In genomic region chr5:78537406-78537805, GRCh38 we compare ENCODE assay signal across 16 cellular contexts.
"Had no signal": no experiment of that assay in that cellular context is flagged by ENCODE, and none has a peak within 500 bp of the region (broad histone marks: within the 10 kb centered on the region; RNA-seq: fewer than 3 reads in every experiment).

No MANE protein-coding gene starts in this region.

- H3K36me3 ChIP-seq: adrenal gland had no signal

- H3K4me3 Mint-ChIP-seq: activated CD4-positive, alpha-beta memory T cell treated with anti-CD3 and anti-CD28 coated beads, Interleukin-2, amount 10 ng/mL, durations not matched to agents 7 days and 5 days; activated naive CD8-positive, alpha-beta T cell treated with anti-CD3 and anti-CD28 coated beads, Interleukin-2, amount 10 ng/mL, durations not matched to agents 7 days and 5 days; activated T-cell treated with anti-CD3 and anti-CD28 coated beads, Interleukin-2, amount 50 U/mL, for 72 hours had no signal

- H3K36me3 Mint-ChIP-seq: activated naive CD8-positive, alpha-beta T cell treated with anti-CD3 and anti-CD28 coated beads, Interleukin-2, amount 10 ng/mL, durations not matched to agents 7 days and 5 days had no signal

- H3K9me3 ChIP-seq: adrenal gland had no signal

- H3K27ac Mint-ChIP-seq: activated CD4-positive, alpha-beta memory T cell treated with anti-CD3 and anti-CD28 coated beads, Interleukin-2, amount 10 ng/mL, durations not matched to agents 7 days and 5 days; activated naive CD8-positive, alpha-beta T cell treated with anti-CD3 and anti-CD28 coated beads, Interleukin-2, amount 10 ng/mL, durations not matched to agents 7 days and 5 days; activated T-cell treated with anti-CD3 and anti-CD28 coated beads, Interleukin-2, amount 50 U/mL, for 72 hours; activated T-helper 2 cell treated with anti-CD3 and anti-CD28 coated beads, Interferon-gamma antibody, Interleukin-2, Interleukin-4, amounts not matched to agents 10 μg/mL and 5 μg/mL and 100 μg/mL, durations not matched to agents 14 hours and 24 hours and 36 hours had no signal

- H3K4me3 ChIP-seq: adrenal gland, K562, SK-N-MC had no signal

- DNase-seq: activated CD4-positive, alpha-beta memory T cell treated with anti-CD3 and anti-CD28 coated beads, Interleukin-2, amount 10 ng/mL, durations not matched to agents 7 days and 5 days; activated CD4-positive, alpha-beta T cell treated with anti-CD3 and anti-CD28 coated beads, Interleukin-2, amount 50 U/mL, for 1 hour; activated CD4-positive, CD25-positive, alpha-beta regulatory T cell; activated naive CD4-positive, alpha-beta T cell treated with anti-CD3 and anti-CD28 coated beads, Interleukin-2, amount 50 U/mL, for 16 hours; activated naive CD8-positive, alpha-beta T cell treated with anti-CD3 and anti-CD28 coated beads, Interleukin-2, amount 10 ng/mL, durations not matched to agents 7 days and 5 days; activated T-cell treated with anti-CD3 and anti-CD28 coated beads, Interleukin-2, amount 50 U/mL, for 72 hours; NCI-H1436 treated with DMSO at 0.1 percent for 48 hours; NCI-H187; NCI-H2081; NK-92 treated with Interleukin-12 subunit alpha and Interleukin-12 subunit beta, amount 100 ng/mL, for 24 hours; T-helper 1 cell had no signal

- H3K27me3 ChIP-seq: adrenal gland had no signal

- H3K27ac ChIP-seq: adrenal gland, SK-N-MC, VCaP had no signal

- H3K9me3 Mint-ChIP-seq: activated CD4-positive, alpha-beta memory T cell treated with anti-CD3 and anti-CD28 coated beads, Interleukin-2, amount 10 ng/mL, durations not matched to agents 7 days and 5 days; activated naive CD8-positive, alpha-beta T cell treated with anti-CD3 and anti-CD28 coated beads, Interleukin-2, amount 10 ng/mL, durations not matched to agents 7 days and 5 days; activated T-cell treated with anti-CD3 and anti-CD28 coated beads, Interleukin-2, amount 50 U/mL, for 72 hours; activated T-helper 2 cell treated with anti-CD3 and anti-CD28 coated beads, Interferon-gamma antibody, Interleukin-2, Interleukin-4, amounts not matched to agents 10 μg/mL and 5 μg/mL and 100 μg/mL, durations not matched to agents 14 hours and 24 hours and 36 hours had no signal
